ENCODE assay signal across 8 cellular contexts in genomic region chr9:87445646-87446045, GRCh38. TPM values are rescaled to one million over a fixed set of nuclear protein-coding genes. Genes with fewer than 3 reads are reported as not detected.
DNase-seq lines count a peak whose midpoint lies in the region; ATAC-seq, FAIRE-seq and TF ChIP-seq lines count a peak whose summit lies in the region.

No MANE protein-coding gene starts in this region.

- H3F3A ChIP-seq in SK-N-SH (replicated peaks; ENCODE audit: insufficient read depth) = no peaks in the 10 kb centered on the region

- H3K79me2 ChIP-seq in SK-N-SH (ENCODE audit: insufficient read depth) = no peaks in the 10 kb centered on the region

- TF ChIP-seq CTCF in SK-N-SH (IDR thresholded peaks at IDR 0.05) = no peak
- TF ChIP-seq CTCF in fibroblast of villous mesenchyme (IDR thresholded peaks at IDR 0.05; ENCODE audit: insufficient read depth, low read depth, low read length) = no peak
- TF ChIP-seq CTCF in pancreas (IDR thresholded peaks at IDR 0.05) = no peak

- no peaks in the 10 kb centered on the region for H3K27me3 ChIP-seq in BLaER1 treated with 17β-estradiol and CSF1 and Interleukin-3, amounts not matched to agents 10 nM and 100 nM
- H3K27me3 ChIP-seq in SK-N-SH (ENCODE audit: insufficient read depth) = no peaks in the 10 kb centered on the region
- no peaks in the 10 kb centered on the region for H3K27me3 ChIP-seq in pancreas

- 23% methylated on average over 5 of the region's 5 CpGs for WGBS in SK-N-SH (ENCODE audit: low lambda C conversion rate)
- WGBS in pancreas, 2 donors = 39 to 47% methylated on average over 5 of the region's 5 CpGs

- 0 out of 20 replicates have a peak, but pooled peaks cover 0 to 4% (median 0%) of the 10 kb centered on the region in 10 experiments for H3K4me1 ChIP-seq in BLaER1 treated with 17β-estradiol and CSF1 and Interleukin-3, amounts not matched to agents 10 nM and 100 nM
- H3K4me1 ChIP-seq in SK-N-SH (ENCODE audit: control insufficient read depth in 1 of 2, insufficient read depth in 2 of 2, low read depth in 1 of 2, low read length in 1 of 2) (peaks cover 0 to 6% of the 10 kb centered on the region in 2 experiments; a peak in 1 of 4 replicates), pancreas (peaks cover 3 to 20% (median 3%) of the 10 kb centered on the region in 3 donors)

- TF ChIP-seq EP300 in SK-N-SH (IDR thresholded peaks at IDR 0.05; ENCODE audit: borderline replicate concordance in 1 of 2, low read depth in 1 of 2, low read length in 1 of 2) = no peak

- H3K4me2 ChIP-seq in BLaER1 treated with 17β-estradiol and CSF1 and Interleukin-3, amounts not matched to agents 10 nM and 100 nM = peak overlapping the region in 9 of 11 experiments; percentile 3 to 46 (median 22); a peak in 9 of 22 replicates
- H3K4me2 ChIP-seq in SK-N-SH = no peak overlapping the region

- no peak overlapping the region for H3K27ac ChIP-seq in BLaER1 treated with 17β-estradiol and CSF1 and Interleukin-3, amounts not matched to agents 10 nM and 100 nM
- H3K27ac ChIP-seq in SK-N-SH (ENCODE audit: low read depth in 2 of 2, low read length in 1 of 2) = no peak overlapping the region
- H3K27ac ChIP-seq in pancreas = no peak overlapping the region

- POLR2A ChIA-PET in SK-N-SH (lab: Yijun Ruan, JAX) = no interaction called here

- H3K36me3 ChIP-seq in BLaER1 treated with 17β-estradiol and CSF1 and Interleukin-3, amounts not matched to agents 10 nM and 100 nM = no peaks in the 10 kb centered on the region
- no peaks in the 10 kb centered on the region for H3K36me3 ChIP-seq in SK-N-SH (replicated peaks in 1 of 2; ENCODE audit: control insufficient read depth in 1 of 2, insufficient read depth in 2 of 2, low read length in 1 of 2)
- no peaks in the 10 kb centered on the region for H3K36me3 ChIP-seq in pancreas

- peaks cover 0 to 13% (median 0%) of the 10 kb centered on the region in 11 experiments; a peak in 2 of 22 replicates for H3K9me3 ChIP-seq in BLaER1 treated with 17β-estradiol and CSF1 and Interleukin-3, amounts not matched to agents 10 nM and 100 nM (replicated peaks in 1 of 11)
- H3K9me3 ChIP-seq in SK-N-SH (no peaks in the 10 kb centered on the region), pancreas (no peaks in the 10 kb centered on the region)

- H3K9ac ChIP-seq in BLaER1 treated with 17β-estradiol and CSF1 and Interleukin-3, amounts not matched to agents 10 nM and 100 nM = no peak overlapping the region
- H3K9ac ChIP-seq in SK-N-SH = no peak overlapping the region

- intact Hi-C loops in pancreas (cut with DNase I) = no loop called here

- CTCF ChIA-PET in SK-N-SH (lab: Yijun Ruan, JAX) = no interaction called here

- no peak overlapping the region for H3K4me3 ChIP-seq in BLaER1 treated with 17β-estradiol and CSF1 and Interleukin-3, amounts not matched to agents 10 nM and 100 nM
- H3K4me3 ChIP-seq in SK-N-SH (ENCODE audit: low read depth in 2 of 2, low read length in 1 of 2) (0 out of 4 replicates have a peak overlapping the region, but pooled peaks of 1 of the 2 experiments have one; percentile 15), fibroblast of villous mesenchyme (ENCODE audit: low read depth, low read length) (peak overlapping the region; percentile 34), pancreas (no peak overlapping the region)

- no peak overlapping the region for H2AFZ ChIP-seq in SK-N-SH (ENCODE audit: low read depth)

- no peak for FAIRE-seq in pancreas (lab: Jason Lieb, UNC)

- DNase-seq in SK-N-SH = no peak
- DNase-seq in fibroblast of villous mesenchyme (ENCODE audit: low read depth) = peak; percentile 23
- peak in 4 of 6 donors; percentile 29 to 49 (median 42) for DNase-seq in pancreas
- no peak for DNase-seq in NCI-H1092 treated with DMSO at 0.1 percent for 48 hours (lab: John Stamatoyannopoulos, UW)
- no peak for DNase-seq in NCI-H1417 (lab: John Stamatoyannopoulos, UW)

- ATAC-seq in GM18867 (IDR thresholded peaks at IDR 0.05; ENCODE audit: unreplicated experiment) = peak; percentile 100
- ATAC-seq in HG03025 (IDR thresholded peaks at IDR 0.05; ENCODE audit: low FRiP score, unreplicated experiment) = peak; percentile 77
- peak; percentile 64 to 79 (median 71) for ATAC-seq in pancreas

- no peaks in the 10 kb centered on the region for H3K9me2 ChIP-seq in SK-N-SH

- no peak for TF ChIP-seq RAD21 in SK-N-SH (IDR thresholded peaks at IDR 0.05; ENCODE audit: low read length)

- no peaks in the 10 kb centered on the region for H4K20me1 ChIP-seq in BLaER1 treated with 17β-estradiol and CSF1 and Interleukin-3, amounts not matched to agents 10 nM and 100 nM
- H4K20me1 ChIP-seq in SK-N-SH (ENCODE audit: insufficient read depth) = no peaks in the 10 kb centered on the region

TF ChIP-seq in SK-N-SH, 30 proteins besides CTCF, POLR2A, EP300 and RAD21:
- peak; percentile 78 for TF ChIP-seq RFX5 (IDR thresholded peaks at IDR 0.05; ENCODE audit: low read length)
- no peak for TF ChIP-seq MAX (IDR thresholded peaks at IDR 0.05; ENCODE audit: low read depth)
TF ChIP-seq in SK-N-SH: peak in this region for 1.

RNA-seq across cellular contexts. Expression of gene DAPK1, which starts 52.0 kb away (rescaled TPM):
- polyA plus RNA-seq in SK-N-SH (2012; rRNA removed) (0.61 and 0.70 TPM in 2 replicates), pancreas (10 to 100 TPM; 29.1 to 31.8 TPM)
- 0.46 and 0.89 TPM in 2 replicates for polyA plus RNA-seq in SK-N-SH (2012; cell fraction: cytosol; rRNA removed)
- 1.1 and 1.8 TPM in 2 replicates for polyA plus RNA-seq in SK-N-SH (2012; cell fraction: nucleus; rRNA removed)
- total RNA-seq in fibroblast of villous mesenchyme (3.9 and 8.6 TPM in 2 replicates), pancreas (10 to 100 TPM; 43.1 to 98.7 (median 48.9) TPM)

Comparison
In these comparisons a context has a peak if more than half of its experiments do, and no peak if none do; other contexts are left out.
1. DNase-seq: peak in fibroblast of villous mesenchyme (single experiment) and pancreas (4 of 6); none in SK-N-SH (single experiment), NCI-H1092 treated with DMSO at 0.1 percent for 48 hours (single experiment) and NCI-H1417 (0 of 3).
2. Peak in every context shown above with its lines, with median percentiles within 50 percentile points of each other: ATAC-seq.